In genomic region chr11:46277313-46277622, GRCh38 we compare ENCODE assay signal across 8 cellular contexts. TPM values are rescaled to one million over a fixed set of nuclear protein-coding genes. Genes with fewer than 3 reads are reported as not detected.
DNase-seq lines count a peak whose midpoint lies in the region; ATAC-seq, FAIRE-seq and TF ChIP-seq lines count a peak whose summit lies in the region.

No MANE protein-coding gene starts in this region.

- no peak for FAIRE-seq in D721Med (lab: Jason Lieb, UNC)

- intact Hi-C loops in activated naive CD4-positive, alpha-beta T cell treated with anti-CD3 and anti-CD28 coated beads for 36 hours (cut with micrococcal nuclease), result no loop called here

- TF ChIP-seq CTCF in D721Med (IDR thresholded peaks at IDR 0.05; ENCODE audit: insufficient read depth, missing control alignments), result no peak
- TF ChIP-seq CTCF in endothelial cell (IDR thresholded peaks at IDR 0.05; ENCODE audit: unreplicated experiment), result no peak
- no peak for TF ChIP-seq CTCF in osteocyte (IDR thresholded peaks at IDR 0.05)

- H3K4me1 Mint-ChIP-seq in endothelial cell (ENCODE audit: unreplicated experiment) (peaks cover 42% of the 10 kb centered on the region), osteocyte (ENCODE audit: unreplicated experiment) (peaks cover 73% of the 10 kb centered on the region)
- H3K4me1 Mint-ChIP-seq in activated naive CD4-positive, alpha-beta T cell treated with anti-CD3 and anti-CD28 coated beads for 36 hours (ENCODE audit: low read depth), result peaks cover 8% of the 10 kb centered on the region

- H3K9me3 Mint-ChIP-seq in endothelial cell (ENCODE audit: unreplicated experiment) (no peaks in the 10 kb centered on the region), osteocyte (ENCODE audit: unreplicated experiment) (no peaks in the 10 kb centered on the region)
- H3K9me3 Mint-ChIP-seq in activated naive CD4-positive, alpha-beta T cell treated with anti-CD3 and anti-CD28 coated beads for 36 hours, result no peaks in the 10 kb centered on the region

- no peaks in the 10 kb centered on the region for H3K36me3 Mint-ChIP-seq in endothelial cell (ENCODE audit: low read depth, unreplicated experiment)
- H3K36me3 Mint-ChIP-seq in osteocyte (ENCODE audit: unreplicated experiment), result no peaks in the 10 kb centered on the region
- no peaks in the 10 kb centered on the region for H3K36me3 Mint-ChIP-seq in activated naive CD4-positive, alpha-beta T cell treated with anti-CD3 and anti-CD28 coated beads for 36 hours (ENCODE audit: low read depth)

- H3K27ac Mint-ChIP-seq in endothelial cell (ENCODE audit: unreplicated experiment), result peak overlapping the region; percentile 48
- peak overlapping the region; percentile 63 for H3K27ac Mint-ChIP-seq in osteocyte (ENCODE audit: unreplicated experiment)
- H3K27ac Mint-ChIP-seq in activated naive CD4-positive, alpha-beta T cell treated with anti-CD3 and anti-CD28 coated beads for 36 hours, result no peak overlapping the region

- DNase-seq in D721Med (ENCODE audit: insufficient read length, low spot score) (peak; percentile 84), NCI-H146 treated with DMSO at 0.1 percent for 48 hours (lab: John Stamatoyannopoulos, UW; ENCODE audit: unreplicated experiment) (peak; percentile 23), endothelial cell (ENCODE audit: low spot score) (no peak), osteocyte (ENCODE audit: extremely low spot score, unreplicated experiment) (no peak)
- DNase-seq in activated CD8-positive, alpha-beta memory T cell treated with anti-CD3 and anti-CD28 coated beads, Interleukin-2, amount 50 U/mL, for 48 hours, result no peak
- no peak for DNase-seq in activated naive CD4-positive, alpha-beta T cell treated with anti-CD3 and anti-CD28 coated beads for 36 hours

- H3K4me3 Mint-ChIP-seq in endothelial cell (ENCODE audit: unreplicated experiment), result peak overlapping the region; percentile 91
- peak overlapping the region; percentile 82 for H3K4me3 Mint-ChIP-seq in osteocyte (ENCODE audit: unreplicated experiment)
- H3K4me3 Mint-ChIP-seq in activated naive CD4-positive, alpha-beta T cell treated with anti-CD3 and anti-CD28 coated beads for 36 hours, result no peak overlapping the region

- H3K27me3 Mint-ChIP-seq in endothelial cell (ENCODE audit: unreplicated experiment), result peaks cover 7% of the 10 kb centered on the region
- no peaks in the 10 kb centered on the region for H3K27me3 Mint-ChIP-seq in osteocyte (ENCODE audit: unreplicated experiment)
- H3K27me3 Mint-ChIP-seq in activated naive CD4-positive, alpha-beta T cell treated with anti-CD3 and anti-CD28 coated beads for 36 hours (ENCODE audit: low read depth), result peaks cover 28% of the 10 kb centered on the region

- CTCF ChIA-PET in activated naive CD4-positive, alpha-beta T cell treated with anti-CD3 and anti-CD28 coated beads for 36 hours (lab: Charles Lee), result interaction anchor here (1.2 to 2.2 kb wide), 2 partner anchors 17 to 33 kb away, joined by 3 to 12 read pairs; no protein-coding TSS in a partner anchor

- ATAC-seq in GM19452 (IDR thresholded peaks at IDR 0.05; ENCODE audit: unreplicated experiment), result no peak
- ATAC-seq in HG03175 (IDR thresholded peaks at IDR 0.05; ENCODE audit: unreplicated experiment), result no peak

RNA-seq across cellular contexts. Expression of gene CREB3L1, which starts 0.2 kb away (rescaled TPM):
- total RNA-seq in endothelial cell (ENCODE audit: unreplicated experiment) (21.6 TPM), osteocyte (77.0 and 78.6 TPM in 2 replicates)
- total RNA-seq in activated naive CD4-positive, alpha-beta T cell treated with anti-CD3 and anti-CD28 coated beads for 36 hours, result under 1 TPM; 0.12 TPM

Comparison
In these comparisons a context has a peak if more than half of its experiments do, and no peak if none do; other contexts are left out.
1. DNase-seq: peak in D721Med (single experiment) and NCI-H146 treated with DMSO at 0.1 percent for 48 hours (single experiment); none in endothelial cell (single experiment), osteocyte (single experiment), activated CD8-positive, alpha-beta memory T cell treated with anti-CD3 and anti-CD28 coated beads, Interleukin-2, amount 50 U/mL, for 48 hours (single experiment) and activated naive CD4-positive, alpha-beta T cell treated with anti-CD3 and anti-CD28 coated beads for 36 hours (single experiment).
2. RNA of gene CREB3L1, which starts 0.2 kb away (total RNA-seq): 77.0 to 78.6 TPM in osteocyte and 21.6 TPM in endothelial cell (single experiment); 0.12 TPM in activated naive CD4-positive, alpha-beta T cell treated with anti-CD3 and anti-CD28 coated beads for 36 hours; every median in the first group is over 10 times any median in the second.